ENCODE assay signal across 1 cellular context in genomic region chr6:10613077-10613476, GRCh38.
A peak's percentile ranks its signal among the peaks of the same experiment; 100 is the strongest.
TF ChIP-seq lines count a peak whose summit lies in the region.

No MANE protein-coding gene starts in this region.

TF ChIP-seq in HepG2, 621 proteins besides CTCF, POLR2A, EP300 and RAD21 (continued from another document and continues in another):
- TF ChIP-seq, protein P1, sequence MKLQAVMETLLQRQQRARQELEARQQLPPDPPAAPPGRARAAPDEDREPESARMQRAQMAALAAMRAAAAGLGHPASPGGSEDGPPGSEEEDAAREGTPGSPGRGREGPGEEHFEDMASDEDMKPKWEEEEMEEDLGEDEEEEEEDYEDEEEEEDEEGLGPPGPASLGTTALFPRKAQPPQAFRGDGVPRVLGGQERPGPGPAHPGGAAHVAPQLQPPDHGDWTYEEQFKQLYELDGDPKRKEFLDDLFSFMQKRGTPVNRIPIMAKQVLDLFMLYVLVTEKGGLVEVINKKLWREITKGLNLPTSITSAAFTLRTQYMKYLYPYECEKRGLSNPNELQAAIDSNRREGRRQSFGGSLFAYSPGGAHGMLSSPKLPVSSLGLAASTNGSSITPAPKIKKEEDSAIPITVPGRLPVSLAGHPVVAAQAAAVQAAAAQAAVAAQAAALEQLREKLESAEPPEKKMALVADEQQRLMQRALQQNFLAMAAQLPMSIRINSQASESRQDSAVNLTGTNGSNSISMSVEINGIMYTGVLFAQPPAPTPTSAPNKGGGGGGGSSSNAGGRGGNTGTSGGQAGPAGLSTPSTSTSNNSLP (IDR thresholded peaks at IDR 0.05; ENCODE audit: low read depth, low read length) = peak; percentile 81; the same call in 1 of the 2 replicates
- TF ChIP-seq GATAD1 (CRISPR knock-in tag; IDR thresholded peaks at IDR 0.05) (peak; percentile 38; the same call in 1 of the 2 replicates), MIXL1 (CRISPR knock-in tag; IDR thresholded peaks at IDR 0.05) (peak; percentile 100), NR2F2 (IDR thresholded peaks at IDR 0.05; ENCODE audit: borderline replicate concordance, low read depth) (peak; percentile 80), ZNF574 (CRISPR knock-in tag; IDR thresholded peaks at IDR 0.05) (no peak), SIX1 (CRISPR knock-in tag; IDR thresholded peaks at IDR 0.05; ENCODE audit: borderline replicate concordance) (peak; percentile 98), KLF13 (CRISPR knock-in tag; IDR thresholded peaks at IDR 0.05) (no peak), ZBTB40 (IDR thresholded peaks at IDR 0.05) (peak; percentile 71), ZBTB40 (CRISPR knock-in tag; IDR thresholded peaks at IDR 0.05) (peak; percentile 72; the same call in 1 of the 2 replicates)
- TF ChIP-seq, protein P2, sequence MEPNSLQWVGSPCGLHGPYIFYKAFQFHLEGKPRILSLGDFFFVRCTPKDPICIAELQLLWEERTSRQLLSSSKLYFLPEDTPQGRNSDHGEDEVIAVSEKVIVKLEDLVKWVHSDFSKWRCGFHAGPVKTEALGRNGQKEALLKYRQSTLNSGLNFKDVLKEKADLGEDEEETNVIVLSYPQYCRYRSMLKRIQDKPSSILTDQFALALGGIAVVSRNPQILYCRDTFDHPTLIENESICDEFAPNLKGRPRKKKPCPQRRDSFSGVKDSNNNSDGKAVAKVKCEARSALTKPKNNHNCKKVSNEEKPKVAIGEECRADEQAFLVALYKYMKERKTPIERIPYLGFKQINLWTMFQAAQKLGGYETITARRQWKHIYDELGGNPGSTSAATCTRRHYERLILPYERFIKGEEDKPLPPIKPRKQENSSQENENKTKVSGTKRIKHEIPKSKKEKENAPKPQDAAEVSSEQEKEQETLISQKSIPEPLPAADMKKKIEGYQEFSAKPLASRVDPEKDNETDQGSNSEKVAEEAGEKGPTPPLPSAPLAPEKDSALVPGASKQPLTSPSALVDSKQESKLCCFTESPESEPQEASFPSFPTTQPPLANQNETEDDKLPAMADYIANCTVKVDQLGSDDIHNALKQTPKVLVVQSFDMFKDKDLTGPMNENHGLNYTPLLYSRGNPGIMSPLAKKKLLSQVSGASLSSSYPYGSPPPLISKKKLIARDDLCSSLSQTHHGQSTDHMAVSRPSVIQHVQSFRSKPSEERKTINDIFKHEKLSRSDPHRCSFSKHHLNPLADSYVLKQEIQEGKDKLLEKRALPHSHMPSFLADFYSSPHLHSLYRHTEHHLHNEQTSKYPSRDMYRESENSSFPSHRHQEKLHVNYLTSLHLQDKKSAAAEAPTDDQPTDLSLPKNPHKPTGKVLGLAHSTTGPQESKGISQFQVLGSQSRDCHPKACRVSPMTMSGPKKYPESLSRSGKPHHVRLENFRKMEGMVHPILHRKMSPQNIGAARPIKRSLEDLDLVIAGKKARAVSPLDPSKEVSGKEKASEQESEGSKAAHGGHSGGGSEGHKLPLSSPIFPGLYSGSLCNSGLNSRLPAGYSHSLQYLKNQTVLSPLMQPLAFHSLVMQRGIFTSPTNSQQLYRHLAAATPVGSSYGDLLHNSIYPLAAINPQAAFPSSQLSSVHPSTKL (CRISPR knock-in tag; IDR thresholded peaks at IDR 0.05) = peak; percentile 99
- TF ChIP-seq, protein P3, sequence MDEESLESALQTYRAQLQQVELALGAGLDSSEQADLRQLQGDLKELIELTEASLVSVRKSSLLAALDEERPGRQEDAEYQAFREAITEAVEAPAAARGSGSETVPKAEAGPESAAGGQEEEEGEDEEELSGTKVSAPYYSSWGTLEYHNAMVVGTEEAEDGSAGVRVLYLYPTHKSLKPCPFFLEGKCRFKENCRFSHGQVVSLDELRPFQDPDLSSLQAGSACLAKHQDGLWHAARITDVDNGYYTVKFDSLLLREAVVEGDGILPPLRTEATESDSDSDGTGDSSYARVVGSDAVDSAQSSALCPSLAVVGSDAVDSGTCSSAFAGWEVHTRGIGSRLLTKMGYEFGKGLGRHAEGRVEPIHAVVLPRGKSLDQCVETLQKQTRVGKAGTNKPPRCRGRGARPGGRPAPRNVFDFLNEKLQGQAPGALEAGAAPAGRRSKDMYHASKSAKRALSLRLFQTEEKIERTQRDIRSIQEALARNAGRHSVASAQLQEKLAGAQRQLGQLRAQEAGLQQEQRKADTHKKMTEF (CRISPR knock-in tag; IDR thresholded peaks at IDR 0.05) = peak; percentile 87
- TF ChIP-seq, protein P4, sequence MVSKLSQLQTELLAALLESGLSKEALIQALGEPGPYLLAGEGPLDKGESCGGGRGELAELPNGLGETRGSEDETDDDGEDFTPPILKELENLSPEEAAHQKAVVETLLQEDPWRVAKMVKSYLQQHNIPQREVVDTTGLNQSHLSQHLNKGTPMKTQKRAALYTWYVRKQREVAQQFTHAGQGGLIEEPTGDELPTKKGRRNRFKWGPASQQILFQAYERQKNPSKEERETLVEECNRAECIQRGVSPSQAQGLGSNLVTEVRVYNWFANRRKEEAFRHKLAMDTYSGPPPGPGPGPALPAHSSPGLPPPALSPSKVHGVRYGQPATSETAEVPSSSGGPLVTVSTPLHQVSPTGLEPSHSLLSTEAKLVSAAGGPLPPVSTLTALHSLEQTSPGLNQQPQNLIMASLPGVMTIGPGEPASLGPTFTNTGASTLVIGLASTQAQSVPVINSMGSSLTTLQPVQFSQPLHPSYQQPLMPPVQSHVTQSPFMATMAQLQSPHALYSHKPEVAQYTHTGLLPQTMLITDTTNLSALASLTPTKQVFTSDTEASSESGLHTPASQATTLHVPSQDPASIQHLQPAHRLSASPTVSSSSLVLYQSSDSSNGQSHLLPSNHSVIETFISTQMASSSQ (IDR thresholded peaks at IDR 0.05; ENCODE audit: low read depth) = peak; percentile 57; the same call in 1 of the 2 replicates
- TF ChIP-seq, protein P4 (CRISPR knock-in tag; IDR thresholded peaks at IDR 0.05; ENCODE audit: borderline replicate concordance) = peak; percentile 52; the same call in 1 of the 2 replicates
- TF ChIP-seq, protein P5, sequence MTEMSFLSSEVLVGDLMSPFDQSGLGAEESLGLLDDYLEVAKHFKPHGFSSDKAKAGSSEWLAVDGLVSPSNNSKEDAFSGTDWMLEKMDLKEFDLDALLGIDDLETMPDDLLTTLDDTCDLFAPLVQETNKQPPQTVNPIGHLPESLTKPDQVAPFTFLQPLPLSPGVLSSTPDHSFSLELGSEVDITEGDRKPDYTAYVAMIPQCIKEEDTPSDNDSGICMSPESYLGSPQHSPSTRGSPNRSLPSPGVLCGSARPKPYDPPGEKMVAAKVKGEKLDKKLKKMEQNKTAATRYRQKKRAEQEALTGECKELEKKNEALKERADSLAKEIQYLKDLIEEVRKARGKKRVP (CRISPR knock-in tag; IDR thresholded peaks at IDR 0.05) = 0 out of 4 replicates have a peak, but pooled peaks of 1 of the 2 experiments have one; percentile 19
